1 cellular context compared by ENCODE assay signal in the genomic region with DNA sequence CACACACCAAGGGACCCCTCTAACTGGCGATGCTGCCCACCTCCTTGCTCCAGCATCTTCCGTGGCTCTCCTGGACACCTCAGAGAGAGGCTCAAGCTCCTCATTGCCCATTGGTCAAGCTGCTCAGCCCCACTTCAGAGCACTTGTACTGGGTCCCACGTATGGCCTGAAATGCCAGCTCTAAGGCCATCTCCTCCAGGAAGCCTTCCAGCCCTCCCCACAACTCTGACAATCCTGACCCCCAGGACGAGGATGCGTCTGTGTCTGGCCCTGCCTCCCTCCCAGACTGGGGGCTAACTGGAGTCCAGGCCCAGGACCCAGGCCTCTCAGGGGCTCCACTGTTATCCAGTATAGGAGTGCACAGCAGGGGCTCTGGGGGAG.
TF ChIP-seq lines count a peak whose summit lies in the region.

No MANE protein-coding gene starts in this region.

TF ChIP-seq in K562, 482 proteins besides CTCF, POLR2A, EP300 and RAD21:
- TF ChIP-seq ZNF274 (IDR thresholded peaks at IDR 0.05; ENCODE audit: borderline replicate concordance, low read depth, low read length) (no peak), ZFP36 (IDR thresholded peaks at IDR 0.05; ENCODE audit: low read depth, low read length, partially characterized antibody) (peak; percentile 57)
